Comparison of ENCODE assay signal across 21 cellular contexts in the genomic region with DNA sequence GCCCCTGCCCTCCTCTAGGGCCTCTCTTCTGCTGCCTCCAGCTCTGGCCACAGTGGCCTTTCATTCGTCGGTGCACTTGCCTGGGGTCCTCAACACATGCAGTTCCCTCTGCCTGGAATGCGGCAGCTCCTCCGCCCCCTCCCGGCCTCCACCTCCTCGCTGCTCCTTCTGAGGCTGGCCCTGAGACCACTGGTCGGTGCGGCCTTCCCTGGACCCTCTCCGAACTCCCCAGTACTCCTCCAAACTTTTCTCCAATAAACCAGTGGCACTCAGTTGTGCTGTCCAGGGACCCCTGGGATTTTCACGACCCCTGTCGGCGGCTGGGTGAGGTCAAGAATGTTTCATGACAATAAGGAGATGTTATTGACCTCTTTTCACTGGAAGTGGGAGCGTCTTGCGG.
"Had no signal": no experiment of that assay in that cellular context is flagged by ENCODE, and none has a peak within 500 bp of the region (broad histone marks: within the 10 kb centered on the region; RNA-seq: fewer than 3 reads in every experiment).

No MANE protein-coding gene starts in this region.

- H3K27ac Mint-ChIP-seq: activated CD4-positive, alpha-beta T cell treated with anti-CD3 and anti-CD28 coated beads, Interleukin-2, amount 10 ng/mL, durations not matched to agents 7 days and 5 days; activated CD8-positive, alpha-beta T cell treated with anti-CD3 and anti-CD28 coated beads, Interleukin-2, amount 10 ng/mL, durations not matched to agents 7 days and 5 days; activated naive CD4-positive, alpha-beta T cell treated with anti-CD3 and anti-CD28 coated beads for 36 hours; activated T-cell treated with anti-CD3 and anti-CD28 coated beads, Interleukin-2, amount 50 U/mL, for 24 hours; activated T-helper 2 cell treated with anti-CD3 and anti-CD28 coated beads, Interferon-gamma antibody, Interleukin-2, Interleukin-4, amounts not matched to agents 10 μg/mL and 5 μg/mL and 100 μg/mL, durations not matched to agents 14 hours and 24 hours and 36 hours; brain; stimulated activated memory B cell treated with anti-CD40 and anti-IgM and Interleukin-4, amounts not matched to agents 10 μg/mL and 1 μg/mL and 100 μg/mL, for 72 hours; type B pancreatic cell had no signal

- H3K4me3 ChIP-seq: ovary had no signal

- H3K9me3 ChIP-seq: esophagus muscularis mucosa, ovary, sigmoid colon, spleen, testis had no signal

- H3K9me3 Mint-ChIP-seq: activated CD4-positive, alpha-beta T cell treated with anti-CD3 and anti-CD28 coated beads, Interleukin-2, amount 10 ng/mL, durations not matched to agents 7 days and 5 days; activated naive CD4-positive, alpha-beta T cell treated with anti-CD3 and anti-CD28 coated beads for 36 hours; activated T-cell treated with anti-CD3 and anti-CD28 coated beads, Interleukin-2, amount 50 U/mL, for 24 hours; activated T-helper 2 cell treated with anti-CD3 and anti-CD28 coated beads, Interferon-gamma antibody, Interleukin-2, Interleukin-4, amounts not matched to agents 10 μg/mL and 5 μg/mL and 100 μg/mL, durations not matched to agents 14 hours and 24 hours and 36 hours; stimulated activated memory B cell treated with anti-CD40 and anti-IgM and Interleukin-4, amounts not matched to agents 10 μg/mL and 1 μg/mL and 100 μg/mL, for 72 hours; type B pancreatic cell had no signal

- H3K36me3 ChIP-seq: ovary had no signal

- H3K4me3 Mint-ChIP-seq: activated CD8-positive, alpha-beta T cell treated with anti-CD3 and anti-CD28 coated beads, Interleukin-2, amount 10 ng/mL, durations not matched to agents 7 days and 5 days; activated T-cell treated with anti-CD3 and anti-CD28 coated beads, Interleukin-2, amount 50 U/mL, for 24 hours; naive B cell; stimulated activated memory B cell treated with anti-CD40 and anti-IgM and Interleukin-4, amounts not matched to agents 10 μg/mL and 1 μg/mL and 100 μg/mL, for 72 hours; type B pancreatic cell had no signal

- H3K27ac ChIP-seq: coronary artery, esophagus muscularis mucosa, ovary, sigmoid colon, spleen, testis had no signal

- H3K4me1 ChIP-seq: testis had no signal

- H3K4me1 Mint-ChIP-seq: brain; stimulated activated memory B cell treated with anti-CD40 and anti-IgM and Interleukin-4, amounts not matched to agents 10 μg/mL and 1 μg/mL and 100 μg/mL, for 72 hours had no signal

- DNase-seq: activated CD4-positive, alpha-beta T cell treated with anti-CD3 and anti-CD28 coated beads, Interleukin-2, amount 10 ng/mL, durations not matched to agents 7 days and 5 days; activated CD4-positive, CD25-positive, alpha-beta regulatory T cell; activated CD8-positive, alpha-beta T cell treated with anti-CD3 and anti-CD28 coated beads, Interleukin-2, amount 10 ng/mL, durations not matched to agents 7 days and 5 days; activated naive CD4-positive, alpha-beta T cell treated with anti-CD3 and anti-CD28 coated beads for 36 hours; activated T-cell treated with anti-CD3 and anti-CD28 coated beads, Interleukin-2, amount 50 U/mL, for 24 hours; central memory CD4-positive, alpha-beta T cell; kidney; naive B cell; ovary; sigmoid colon; spleen; stimulated activated CD4-positive, alpha-beta T cell treated with anti-CD3 and anti-CD28 coated beads, Interleukin-4, amount 100 ng/mL, for 4 hours; T-helper 1 cell; T-helper 9 cell had no signal

- H3K27me3 ChIP-seq: ovary, testis had no signal

- FAIRE-seq: kidney had no signal

- ATAC-seq: activated CD8-positive, alpha-beta T cell treated with anti-CD3 and anti-CD28 coated beads, Interleukin-2, amount 10 ng/mL, durations not matched to agents 7 days and 5 days; stimulated activated memory B cell treated with anti-CD40 and anti-IgM and Interleukin-4, amounts not matched to agents 10 μg/mL and 1 μg/mL and 100 μg/mL, for 72 hours had no signal
